Comparison of ENCODE assay signal across 8 cellular contexts in the genomic region with DNA sequence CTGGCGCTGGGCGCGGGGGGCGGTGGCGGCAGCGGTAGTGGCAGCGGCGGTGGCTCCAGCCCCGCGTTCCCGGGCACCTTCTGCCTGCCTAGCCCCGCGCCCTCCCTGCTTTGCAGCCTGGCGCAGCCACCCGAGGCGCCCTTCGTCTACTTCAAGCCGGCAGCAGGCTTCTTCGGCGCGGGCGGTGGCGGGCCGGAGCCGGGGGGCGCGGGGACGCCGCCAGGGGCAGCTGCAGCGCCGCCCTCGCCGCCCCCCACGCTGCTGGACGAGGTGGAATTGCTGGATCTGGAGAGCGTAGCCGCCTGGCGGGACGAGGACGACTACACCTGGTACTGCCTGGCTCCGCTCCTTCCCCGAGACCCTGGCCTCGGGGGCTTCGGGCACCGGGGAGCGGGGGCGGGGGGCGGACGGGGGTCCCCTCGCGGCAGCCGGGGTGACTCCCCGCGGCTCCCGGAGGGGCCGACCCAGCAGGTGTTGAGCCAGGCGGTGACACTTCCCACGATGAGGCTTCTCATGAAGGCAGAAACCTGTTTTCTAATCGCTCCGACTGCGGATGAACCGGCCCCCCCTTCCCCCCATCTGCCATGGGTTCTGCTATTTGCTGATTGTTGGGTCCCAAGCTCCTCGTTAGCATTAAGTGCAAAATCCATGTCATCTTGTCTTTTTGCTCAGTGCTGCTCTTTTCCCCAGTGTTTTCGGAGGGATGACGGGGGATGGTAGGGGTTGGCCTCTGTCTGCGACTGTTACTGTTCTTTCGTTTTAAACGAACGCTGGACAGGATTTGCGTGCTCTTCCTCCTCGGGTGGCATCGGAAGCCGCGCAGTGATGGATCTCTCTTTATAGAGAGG. TPM values are rescaled to one million over a fixed set of nuclear protein-coding genes. Genes with fewer than 3 reads are reported as not detected.
DNase-seq lines count a peak whose midpoint lies in the region; ATAC-seq and TF ChIP-seq lines count a peak whose summit lies in the region.

No MANE protein-coding gene starts in this region.

- peak; percentile 22 to 27 for ATAC-seq in activated CD4-positive, CD25-positive, alpha-beta regulatory T cell treated with anti-CD3 and anti-CD28 coated beads, Interleukin-2, amount 50 U/mL, for 24 hours
- ATAC-seq in left colon, result peak; percentile 52

- intact Hi-C loops in left colon (cut with DNase I, micrococcal nuclease), result no loop called here

- TF ChIP-seq CTCF in GM10266 (IDR thresholded peaks at IDR 0.05; ENCODE audit: control insufficient read depth, insufficient read depth, low read depth, missing control alignments), result peak; percentile 25

- H3K4me3 ChIP-seq in H7 (ENCODE audit: insufficient read depth, low read depth, low read length), result peak overlapping the region; percentile 74

- H3K36me3 ChIP-seq in H7 (replicated peaks; ENCODE audit: control insufficient read depth, insufficient read depth, low read length), result no peaks in the 10 kb centered on the region

- H3K27me3 ChIP-seq in H7 (ENCODE audit: control insufficient read depth, insufficient read depth, low read length), result peaks cover 22% of the 10 kb centered on the region

- DNase-seq in GM10266 (ENCODE audit: extremely low spot score), result peak; percentile 55
- DNase-seq in H7, result peak; percentile 64
- DNase-seq in M059J (ENCODE audit: low read depth), result peak; percentile 2
- DNase-seq in cerebellar cortex (ENCODE audit: low spot score), result peak; percentile 60
- DNase-seq in left colon, result peak; percentile 23 to 37
- peak; percentile 27 for DNase-seq in stimulated activated CD4-positive, alpha-beta T cell treated with anti-CD3 and anti-CD28 coated beads, Interleukin-1b, Interleukin-23, amount 100 ng/mL, for 48 hours
- no peak for DNase-seq in cortex of kidney (lab: John Stamatoyannopoulos, UW)

RNA-seq across cellular contexts. Expression of gene SLAIN1, which starts 0.9 kb away (rescaled TPM):
- total RNA-seq in H7 (2014; rRNA removed; shearing (Covaris generic)), result 17.5 and 22.4 TPM in 2 replicates
- total RNA-seq in M059J (2014; rRNA removed; shearing (Covaris generic)), result 0.42 TPM in 1 of 2 replicates, not detected in the other
- total RNA-seq in left colon, result 1 to 10 TPM; 2.6 to 4.9 TPM
